Comparison of ENCODE assay signal across 23 cellular contexts in genomic region chr4:127843704-127844604, GRCh38.
"Had no signal": no experiment of that assay in that cellular context is flagged by ENCODE, and none has a peak within 500 bp of the region (broad histone marks: within the 10 kb centered on the region; RNA-seq: fewer than 3 reads in every experiment).

No MANE protein-coding gene starts in this region.

- H3K27ac ChIP-seq: adrenal gland, breast epithelium, esophagus muscularis mucosa, heart right ventricle, lower lobe of right lung, spleen, transverse colon, vagina, VCaP had no signal

- H3K4me3 ChIP-seq: adrenal gland, breast epithelium, esophagus muscularis mucosa, heart right ventricle, lower lobe of right lung, spleen, transverse colon, vagina had no signal

- FAIRE-seq: astrocyte had no signal

- H3K4me1 ChIP-seq: adrenal gland, breast epithelium, esophagus muscularis mucosa, lower lobe of right lung, spleen, transverse colon, vagina had no signal

- DNase-seq: activated CD4-positive, alpha-beta T cell treated with anti-CD3 and anti-CD28 coated beads, Interleukin-2, amount 50 U/mL, for 4 hours; activated gamma-delta T cell; cerebellar nuclear complex; effector CD4-positive, alpha-beta T cell; heart right ventricle; left cardiac atrium; lower lobe of right lung; midbrain; nephron progenitor cell; occipital lobe; retina; spleen; stimulated activated CD8-positive, alpha-beta memory T cell treated with anti-CD3 and anti-CD28 coated beads, Interleukin-4, amount 100 ng/mL, for 48 hours; stimulated activated naive CD4-positive, alpha-beta T cell treated with Interleukin-2 at 50 U/mL for 16 hours; T1000; transverse colon had no signal

- H3K27me3 Mint-ChIP-seq: activated naive CD4-positive, alpha-beta T cell treated with anti-CD3 and anti-CD28 coated beads, Interleukin-2, amount 50 U/mL, for 24 hours had no signal

- H3K4me3 Mint-ChIP-seq: activated naive CD4-positive, alpha-beta T cell treated with anti-CD3 and anti-CD28 coated beads, Interleukin-2, amount 50 U/mL, for 24 hours; nephron progenitor cell had no signal

- H3K36me3 ChIP-seq: adrenal gland, breast epithelium, esophagus muscularis mucosa, heart right ventricle, lower lobe of right lung, transverse colon, vagina had no signal

- H3K27me3 ChIP-seq: adrenal gland, breast epithelium, esophagus muscularis mucosa, heart right ventricle, spleen, transverse colon, vagina had no signal

- ATAC-seq: heart right ventricle, left cardiac atrium, lower lobe of right lung had no signal

- H3K9me3 ChIP-seq: vagina had no signal

- H3K4me1 Mint-ChIP-seq: activated naive CD4-positive, alpha-beta T cell treated with anti-CD3 and anti-CD28 coated beads, Interleukin-2, amount 50 U/mL, for 24 hours; nephron progenitor cell had no signal

- H3K27ac Mint-ChIP-seq: activated naive CD4-positive, alpha-beta T cell treated with anti-CD3 and anti-CD28 coated beads, Interleukin-2, amount 50 U/mL, for 24 hours had no signal
